1 cellular context compared by ENCODE assay signal in the genomic region with DNA sequence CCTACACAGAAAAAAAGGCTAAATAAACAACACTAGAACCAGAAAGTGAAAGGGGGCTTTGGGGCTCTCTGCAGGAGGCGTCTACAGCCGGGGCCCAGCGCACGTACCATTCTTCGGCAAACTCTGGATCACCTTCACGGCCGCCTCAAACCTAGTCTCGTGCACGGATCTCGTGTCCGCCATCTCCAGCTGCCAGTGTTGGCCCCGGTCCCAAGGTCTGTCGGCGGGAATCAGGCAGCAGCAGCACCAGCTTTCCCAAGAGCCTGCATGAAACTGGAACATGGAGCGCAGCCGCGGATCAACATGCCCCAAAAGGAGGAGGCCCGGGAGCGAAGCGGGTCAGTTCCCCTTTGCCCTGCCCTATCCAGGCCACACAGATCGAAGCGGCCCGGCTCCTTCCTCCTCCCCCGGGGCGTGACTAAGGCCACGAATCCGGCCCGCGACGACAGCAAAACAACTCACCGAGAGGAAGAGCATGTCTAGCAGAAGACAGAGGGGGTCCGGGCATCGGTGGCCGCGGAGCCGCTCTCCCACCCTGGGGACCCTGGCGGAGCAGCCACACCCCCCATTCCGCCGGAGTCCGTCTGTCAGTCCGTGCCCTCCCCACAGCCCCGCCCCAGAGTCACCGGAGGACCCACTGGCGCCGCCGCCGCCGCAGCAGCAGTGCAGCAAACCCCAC.
TF ChIP-seq lines count a peak whose summit lies in the region.

A gene with protein sequence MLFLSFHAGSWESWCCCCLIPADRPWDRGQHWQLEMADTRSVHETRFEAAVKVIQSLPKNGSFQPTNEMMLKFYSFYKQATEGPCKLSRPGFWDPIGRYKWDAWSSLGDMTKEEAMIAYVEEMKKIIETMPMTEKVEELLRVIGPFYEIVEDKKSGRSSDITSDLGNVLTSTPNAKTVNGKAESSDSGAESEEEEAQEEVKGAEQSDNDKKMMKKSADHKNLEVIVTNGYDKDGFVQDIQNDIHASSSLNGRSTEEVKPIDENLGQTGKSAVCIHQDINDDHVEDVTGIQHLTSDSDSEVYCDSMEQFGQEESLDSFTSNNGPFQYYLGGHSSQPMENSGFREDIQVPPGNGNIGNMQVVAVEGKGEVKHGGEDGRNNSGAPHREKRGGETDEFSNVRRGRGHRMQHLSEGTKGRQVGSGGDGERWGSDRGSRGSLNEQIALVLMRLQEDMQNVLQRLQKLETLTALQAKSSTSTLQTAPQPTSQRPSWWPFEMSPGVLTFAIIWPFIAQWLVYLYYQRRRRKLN (minus strand): TSS at position 586 of the 679 bp plus-strand sequence. CDS start 109 bp downstream, at position 477.

TF ChIP-seq in HepG2, 621 proteins besides CTCF, POLR2A, EP300 and RAD21 (continued from another document and continues in another):
- TF ChIP-seq, protein P1, sequence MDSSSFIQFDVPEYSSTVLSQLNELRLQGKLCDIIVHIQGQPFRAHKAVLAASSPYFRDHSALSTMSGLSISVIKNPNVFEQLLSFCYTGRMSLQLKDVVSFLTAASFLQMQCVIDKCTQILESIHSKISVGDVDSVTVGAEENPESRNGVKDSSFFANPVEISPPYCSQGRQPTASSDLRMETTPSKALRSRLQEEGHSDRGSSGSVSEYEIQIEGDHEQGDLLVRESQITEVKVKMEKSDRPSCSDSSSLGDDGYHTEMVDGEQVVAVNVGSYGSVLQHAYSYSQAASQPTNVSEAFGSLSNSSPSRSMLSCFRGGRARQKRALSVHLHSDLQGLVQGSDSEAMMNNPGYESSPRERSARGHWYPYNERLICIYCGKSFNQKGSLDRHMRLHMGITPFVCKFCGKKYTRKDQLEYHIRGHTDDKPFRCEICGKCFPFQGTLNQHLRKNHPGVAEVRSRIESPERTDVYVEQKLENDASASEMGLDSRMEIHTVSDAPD (CRISPR knock-in tag; IDR thresholded peaks at IDR 0.05), result peak; percentile 64; the same call in 1 of the 2 replicates
- TF ChIP-seq, protein P2, sequence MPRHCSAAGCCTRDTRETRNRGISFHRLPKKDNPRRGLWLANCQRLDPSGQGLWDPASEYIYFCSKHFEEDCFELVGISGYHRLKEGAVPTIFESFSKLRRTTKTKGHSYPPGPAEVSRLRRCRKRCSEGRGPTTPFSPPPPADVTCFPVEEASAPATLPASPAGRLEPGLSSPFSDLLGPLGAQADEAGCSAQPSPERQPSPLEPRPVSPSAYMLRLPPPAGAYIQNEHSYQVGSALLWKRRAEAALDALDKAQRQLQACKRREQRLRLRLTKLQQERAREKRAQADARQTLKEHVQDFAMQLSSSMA (CRISPR knock-in tag; IDR thresholded peaks at IDR 0.05), result peak; percentile 59; the same call in 1 of the 2 replicates
- TF ChIP-seq RFXANK (CRISPR knock-in tag; IDR thresholded peaks at IDR 0.05), result peak; percentile 18; the same call in 1 of the 2 replicates
- TF ChIP-seq, protein P3, sequence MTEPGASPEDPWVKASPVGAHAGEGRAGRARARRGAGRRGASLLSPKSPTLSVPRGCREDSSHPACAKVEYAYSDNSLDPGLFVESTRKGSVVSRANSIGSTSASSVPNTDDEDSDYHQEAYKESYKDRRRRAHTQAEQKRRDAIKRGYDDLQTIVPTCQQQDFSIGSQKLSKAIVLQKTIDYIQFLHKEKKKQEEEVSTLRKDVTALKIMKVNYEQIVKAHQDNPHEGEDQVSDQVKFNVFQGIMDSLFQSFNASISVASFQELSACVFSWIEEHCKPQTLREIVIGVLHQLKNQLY (CRISPR knock-in tag; IDR thresholded peaks at IDR 0.05), result no peak
- TF ChIP-seq PCBP1 (IDR thresholded peaks at IDR 0.05; ENCODE audit: borderline replicate concordance, low read depth, low read length), result no peak
- TF ChIP-seq E2F2 (CRISPR knock-in tag; IDR thresholded peaks at IDR 0.05; ENCODE audit: borderline replicate concordance), result no peak
- TF ChIP-seq ZBTB1 (CRISPR knock-in tag; IDR thresholded peaks at IDR 0.05; ENCODE audit: borderline replicate concordance), result no peak
- peak; percentile 54; the same call in 1 of the 2 replicates for TF ChIP-seq THAP8 (CRISPR knock-in tag; IDR thresholded peaks at IDR 0.05; ENCODE audit: borderline replicate concordance)
- no peak for TF ChIP-seq CHD4 (IDR thresholded peaks at IDR 0.05; ENCODE audit: borderline replicate concordance, low read length)
- TF ChIP-seq SMC3 (IDR thresholded peaks at IDR 0.05; ENCODE audit: low read length), result no peak
- peak; percentile 47; the same call in 1 of the 2 replicates for TF ChIP-seq MED1 (CRISPR knock-in tag; IDR thresholded peaks at IDR 0.05)
- TF ChIP-seq ZNF530 (CRISPR knock-in tag; IDR thresholded peaks at IDR 0.05; ENCODE audit: low read depth), result no peak
- peak; percentile 60 for TF ChIP-seq POLR2AphosphoS5 (IDR thresholded peaks at IDR 0.05; ENCODE audit: low read depth, low read length)
- TF ChIP-seq, protein P4, sequence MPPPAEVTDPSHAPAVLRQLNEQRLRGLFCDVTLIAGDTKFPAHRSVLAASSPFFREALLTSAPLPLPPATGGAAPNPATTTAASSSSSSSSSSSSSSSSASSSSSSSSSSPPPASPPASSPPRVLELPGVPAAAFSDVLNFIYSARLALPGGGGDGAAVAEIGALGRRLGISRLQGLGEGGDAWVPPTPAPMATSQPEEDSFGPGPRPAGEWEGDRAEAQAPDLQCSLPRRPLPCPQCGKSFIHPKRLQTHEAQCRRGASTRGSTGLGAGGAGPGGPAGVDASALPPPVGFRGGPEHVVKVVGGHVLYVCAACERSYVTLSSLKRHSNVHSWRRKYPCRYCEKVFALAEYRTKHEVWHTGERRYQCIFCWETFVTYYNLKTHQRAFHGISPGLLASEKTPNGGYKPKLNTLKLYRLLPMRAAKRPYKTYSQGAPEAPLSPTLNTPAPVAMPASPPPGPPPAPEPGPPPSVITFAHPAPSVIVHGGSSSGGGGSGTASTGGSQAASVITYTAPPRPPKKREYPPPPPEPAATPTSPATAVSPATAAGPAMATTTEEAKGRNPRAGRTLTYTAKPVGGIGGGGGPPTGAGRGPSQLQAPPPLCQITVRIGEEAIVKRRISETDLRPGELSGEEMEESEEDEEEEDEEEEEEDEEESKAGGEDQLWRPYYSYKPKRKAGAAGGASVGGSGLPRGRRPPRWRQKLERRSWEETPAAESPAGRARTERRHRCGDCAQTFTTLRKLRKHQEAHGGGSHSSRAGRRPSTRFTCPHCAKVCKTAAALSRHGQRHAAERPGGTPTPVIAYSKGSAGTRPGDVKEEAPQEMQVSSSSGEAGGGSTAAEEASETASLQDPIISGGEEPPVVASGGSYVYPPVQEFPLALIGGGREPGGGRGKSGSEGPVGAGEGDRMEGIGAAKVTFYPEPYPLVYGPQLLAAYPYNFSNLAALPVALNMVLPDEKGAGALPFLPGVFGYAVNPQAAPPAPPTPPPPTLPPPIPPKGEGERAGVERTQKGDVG (CRISPR knock-in tag; IDR thresholded peaks at IDR 0.05; ENCODE audit: borderline replicate concordance), result no peak
- TF ChIP-seq, protein P5, sequence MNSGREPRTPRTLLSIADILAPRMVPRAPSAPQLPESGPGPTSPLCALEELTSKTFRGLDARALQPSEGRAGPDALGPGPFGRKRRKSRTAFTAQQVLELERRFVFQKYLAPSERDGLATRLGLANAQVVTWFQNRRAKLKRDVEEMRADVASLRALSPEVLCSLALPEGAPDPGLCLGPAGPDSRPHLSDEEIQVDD (CRISPR knock-in tag; IDR thresholded peaks at IDR 0.05; ENCODE audit: borderline replicate concordance), result no peak
- no peak for TF ChIP-seq ZNF138 (CRISPR knock-in tag; IDR thresholded peaks at IDR 0.05; ENCODE audit: low read depth)
- peak; percentile 21; the same call in 1 of the 2 replicates for TF ChIP-seq ELF3 (CRISPR knock-in tag; IDR thresholded peaks at IDR 0.05)
- TF ChIP-seq CC2D1A (CRISPR knock-in tag; IDR thresholded peaks at IDR 0.05), result no peak
- peak; percentile 44 for TF ChIP-seq PHF21A (CRISPR knock-in tag; IDR thresholded peaks at IDR 0.05)
- TF ChIP-seq KDM5B (CRISPR knock-in tag; IDR thresholded peaks at IDR 0.05; ENCODE audit: borderline replicate concordance), result peak; percentile 93
- TF ChIP-seq ZNF619 (CRISPR knock-in tag; IDR thresholded peaks at IDR 0.05), result no peak; the same call in 1 of the 2 replicates
- peak; percentile 55; the same call in 1 of the 2 replicates for TF ChIP-seq ZNF503 (CRISPR knock-in tag; IDR thresholded peaks at IDR 0.05)
- TF ChIP-seq, protein P6, sequence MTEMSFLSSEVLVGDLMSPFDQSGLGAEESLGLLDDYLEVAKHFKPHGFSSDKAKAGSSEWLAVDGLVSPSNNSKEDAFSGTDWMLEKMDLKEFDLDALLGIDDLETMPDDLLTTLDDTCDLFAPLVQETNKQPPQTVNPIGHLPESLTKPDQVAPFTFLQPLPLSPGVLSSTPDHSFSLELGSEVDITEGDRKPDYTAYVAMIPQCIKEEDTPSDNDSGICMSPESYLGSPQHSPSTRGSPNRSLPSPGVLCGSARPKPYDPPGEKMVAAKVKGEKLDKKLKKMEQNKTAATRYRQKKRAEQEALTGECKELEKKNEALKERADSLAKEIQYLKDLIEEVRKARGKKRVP (CRISPR knock-in tag; IDR thresholded peaks at IDR 0.05), result no peak
- TF ChIP-seq, protein P7, sequence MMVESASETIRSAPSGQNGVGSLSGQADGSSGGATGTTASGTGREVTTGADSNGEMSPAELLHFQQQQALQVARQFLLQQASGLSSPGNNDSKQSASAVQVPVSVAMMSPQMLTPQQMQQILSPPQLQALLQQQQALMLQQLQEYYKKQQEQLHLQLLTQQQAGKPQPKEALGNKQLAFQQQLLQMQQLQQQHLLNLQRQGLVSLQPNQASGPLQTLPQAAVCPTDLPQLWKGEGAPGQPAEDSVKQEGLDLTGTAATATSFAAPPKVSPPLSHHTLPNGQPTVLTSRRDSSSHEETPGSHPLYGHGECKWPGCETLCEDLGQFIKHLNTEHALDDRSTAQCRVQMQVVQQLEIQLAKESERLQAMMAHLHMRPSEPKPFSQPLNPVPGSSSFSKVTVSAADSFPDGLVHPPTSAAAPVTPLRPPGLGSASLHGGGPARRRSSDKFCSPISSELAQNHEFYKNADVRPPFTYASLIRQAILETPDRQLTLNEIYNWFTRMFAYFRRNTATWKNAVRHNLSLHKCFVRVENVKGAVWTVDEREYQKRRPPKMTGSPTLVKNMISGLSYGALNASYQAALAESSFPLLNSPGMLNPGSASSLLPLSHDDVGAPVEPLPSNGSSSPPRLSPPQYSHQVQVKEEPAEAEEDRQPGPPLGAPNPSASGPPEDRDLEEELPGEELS (CRISPR knock-in tag; IDR thresholded peaks at IDR 0.05), result peak; percentile 52
- TF ChIP-seq SP5 (CRISPR knock-in tag; IDR thresholded peaks at IDR 0.05; ENCODE audit: borderline replicate concordance, low read depth), result peak; percentile 75
- TF ChIP-seq, protein P8, sequence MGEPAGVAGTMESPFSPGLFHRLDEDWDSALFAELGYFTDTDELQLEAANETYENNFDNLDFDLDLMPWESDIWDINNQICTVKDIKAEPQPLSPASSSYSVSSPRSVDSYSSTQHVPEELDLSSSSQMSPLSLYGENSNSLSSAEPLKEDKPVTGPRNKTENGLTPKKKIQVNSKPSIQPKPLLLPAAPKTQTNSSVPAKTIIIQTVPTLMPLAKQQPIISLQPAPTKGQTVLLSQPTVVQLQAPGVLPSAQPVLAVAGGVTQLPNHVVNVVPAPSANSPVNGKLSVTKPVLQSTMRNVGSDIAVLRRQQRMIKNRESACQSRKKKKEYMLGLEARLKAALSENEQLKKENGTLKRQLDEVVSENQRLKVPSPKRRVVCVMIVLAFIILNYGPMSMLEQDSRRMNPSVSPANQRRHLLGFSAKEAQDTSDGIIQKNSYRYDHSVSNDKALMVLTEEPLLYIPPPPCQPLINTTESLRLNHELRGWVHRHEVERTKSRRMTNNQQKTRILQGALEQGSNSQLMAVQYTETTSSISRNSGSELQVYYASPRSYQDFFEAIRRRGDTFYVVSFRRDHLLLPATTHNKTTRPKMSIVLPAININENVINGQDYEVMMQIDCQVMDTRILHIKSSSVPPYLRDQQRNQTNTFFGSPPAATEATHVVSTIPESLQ (CRISPR knock-in tag; conservative IDR thresholded peaks at IDR 0.05), result no peak
